1 cellular context compared by ENCODE assay signal in the genomic region with DNA sequence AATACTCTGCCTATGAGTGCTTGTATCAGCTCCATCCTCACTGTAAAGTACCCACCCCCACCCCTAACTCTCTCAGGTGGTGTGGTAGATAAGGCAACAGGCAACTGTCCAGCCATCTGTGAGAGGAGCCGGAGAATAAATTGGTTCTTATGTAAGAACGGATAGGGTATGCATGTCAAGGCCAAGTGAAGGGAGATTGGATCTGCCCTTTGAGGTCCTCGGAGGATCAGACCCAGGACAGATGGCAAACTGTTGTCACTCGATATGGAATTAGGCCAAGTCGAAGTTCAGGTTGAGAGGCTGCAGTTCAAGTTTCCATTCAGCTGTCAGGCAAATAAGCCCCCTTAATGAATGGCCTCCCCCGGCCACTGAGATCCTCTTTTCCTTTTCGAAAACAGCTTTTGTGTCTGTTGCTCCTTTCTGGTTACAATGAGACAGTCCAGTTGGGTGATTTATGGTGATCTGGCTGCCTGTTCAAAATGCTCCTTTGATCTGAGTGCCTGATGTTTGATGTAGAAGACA.
A peak's percentile ranks its signal among the peaks of the same experiment; 100 is the strongest.
TF ChIP-seq lines count a peak whose summit lies in the region.

No MANE protein-coding gene starts in this region.

TF ChIP-seq in K562, 482 proteins besides CTCF, POLR2A, EP300 and RAD21 (continued from another document and continues in another):
- TF ChIP-seq, protein P1, sequence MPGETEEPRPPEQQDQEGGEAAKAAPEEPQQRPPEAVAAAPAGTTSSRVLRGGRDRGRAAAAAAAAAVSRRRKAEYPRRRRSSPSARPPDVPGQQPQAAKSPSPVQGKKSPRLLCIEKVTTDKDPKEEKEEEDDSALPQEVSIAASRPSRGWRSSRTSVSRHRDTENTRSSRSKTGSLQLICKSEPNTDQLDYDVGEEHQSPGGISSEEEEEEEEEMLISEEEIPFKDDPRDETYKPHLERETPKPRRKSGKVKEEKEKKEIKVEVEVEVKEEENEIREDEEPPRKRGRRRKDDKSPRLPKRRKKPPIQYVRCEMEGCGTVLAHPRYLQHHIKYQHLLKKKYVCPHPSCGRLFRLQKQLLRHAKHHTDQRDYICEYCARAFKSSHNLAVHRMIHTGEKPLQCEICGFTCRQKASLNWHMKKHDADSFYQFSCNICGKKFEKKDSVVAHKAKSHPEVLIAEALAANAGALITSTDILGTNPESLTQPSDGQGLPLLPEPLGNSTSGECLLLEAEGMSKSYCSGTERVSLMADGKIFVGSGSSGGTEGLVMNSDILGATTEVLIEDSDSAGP (CRISPR knock-in tag; IDR thresholded peaks at IDR 0.05): no peak
- TF ChIP-seq, protein P2, sequence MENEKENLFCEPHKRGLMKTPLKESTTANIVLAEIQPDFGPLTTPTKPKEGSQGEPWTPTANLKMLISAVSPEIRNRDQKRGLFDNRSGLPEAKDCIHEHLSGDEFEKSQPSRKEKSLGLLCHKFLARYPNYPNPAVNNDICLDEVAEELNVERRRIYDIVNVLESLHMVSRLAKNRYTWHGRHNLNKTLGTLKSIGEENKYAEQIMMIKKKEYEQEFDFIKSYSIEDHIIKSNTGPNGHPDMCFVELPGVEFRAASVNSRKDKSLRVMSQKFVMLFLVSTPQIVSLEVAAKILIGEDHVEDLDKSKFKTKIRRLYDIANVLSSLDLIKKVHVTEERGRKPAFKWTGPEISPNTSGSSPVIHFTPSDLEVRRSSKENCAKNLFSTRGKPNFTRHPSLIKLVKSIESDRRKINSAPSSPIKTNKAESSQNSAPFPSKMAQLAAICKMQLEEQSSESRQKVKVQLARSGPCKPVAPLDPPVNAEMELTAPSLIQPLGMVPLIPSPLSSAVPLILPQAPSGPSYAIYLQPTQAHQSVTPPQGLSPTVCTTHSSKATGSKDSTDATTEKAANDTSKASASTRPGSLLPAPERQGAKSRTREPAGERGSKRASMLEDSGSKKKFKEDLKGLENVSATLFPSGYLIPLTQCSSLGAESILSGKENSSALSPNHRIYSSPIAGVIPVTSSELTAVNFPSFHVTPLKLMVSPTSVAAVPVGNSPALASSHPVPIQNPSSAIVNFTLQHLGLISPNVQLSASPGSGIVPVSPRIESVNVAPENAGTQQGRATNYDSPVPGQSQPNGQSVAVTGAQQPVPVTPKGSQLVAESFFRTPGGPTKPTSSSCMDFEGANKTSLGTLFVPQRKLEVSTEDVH (IDR thresholded peaks at IDR 0.05; ENCODE audit: low read depth, partially characterized antibody): peak; percentile 31
- no peak for TF ChIP-seq POLR2H (tag; IDR thresholded peaks at IDR 0.05; ENCODE audit: low read depth)
- TF ChIP-seq PHTF2 (CRISPR knock-in tag; IDR thresholded peaks at IDR 0.05): no peak
- peak; percentile 53; the same call in 1 of the 2 replicates for TF ChIP-seq ZNF263 (CRISPR knock-in tag; IDR thresholded peaks at IDR 0.05; ENCODE audit: borderline replicate concordance)
- TF ChIP-seq, protein P3, sequence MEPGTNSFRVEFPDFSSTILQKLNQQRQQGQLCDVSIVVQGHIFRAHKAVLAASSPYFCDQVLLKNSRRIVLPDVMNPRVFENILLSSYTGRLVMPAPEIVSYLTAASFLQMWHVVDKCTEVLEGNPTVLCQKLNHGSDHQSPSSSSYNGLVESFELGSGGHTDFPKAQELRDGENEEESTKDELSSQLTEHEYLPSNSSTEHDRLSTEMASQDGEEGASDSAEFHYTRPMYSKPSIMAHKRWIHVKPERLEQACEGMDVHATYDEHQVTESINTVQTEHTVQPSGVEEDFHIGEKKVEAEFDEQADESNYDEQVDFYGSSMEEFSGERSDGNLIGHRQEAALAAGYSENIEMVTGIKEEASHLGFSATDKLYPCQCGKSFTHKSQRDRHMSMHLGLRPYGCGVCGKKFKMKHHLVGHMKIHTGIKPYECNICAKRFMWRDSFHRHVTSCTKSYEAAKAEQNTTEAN (CRISPR knock-in tag; IDR thresholded peaks at IDR 0.05): no peak
- peak; percentile 96 for TF ChIP-seq ELF4 (CRISPR knock-in tag; IDR thresholded peaks at IDR 0.05)
- TF ChIP-seq TAL1 (IDR thresholded peaks at IDR 0.05): peak; percentile 99
- no peak for TF ChIP-seq SAP30 (IDR thresholded peaks at IDR 0.05; ENCODE audit: borderline replicate concordance, insufficient read depth, low read depth, low read length, poor library complexity, severe bottlenecking)
- no peak for TF ChIP-seq POLR2AphosphoS2 (IDR thresholded peaks at IDR 0.05; ENCODE audit: low read length)
- no peak for TF ChIP-seq ZNF583 (CRISPR knock-in tag; IDR thresholded peaks at IDR 0.05)
- peak; percentile 54 for TF ChIP-seq EGR1 (conservative IDR thresholded peaks at IDR 0.05)
- peak; percentile 55; the same call in 1 of the 2 replicates for TF ChIP-seq SP1 (CRISPR knock-in tag; IDR thresholded peaks at IDR 0.05)
- peak; percentile 98 for TF ChIP-seq NBN (IDR thresholded peaks at IDR 0.05; ENCODE audit: low read depth)
- TF ChIP-seq ZKSCAN8 (CRISPR knock-in tag; IDR thresholded peaks at IDR 0.05): peak; percentile 88
- peak; percentile 99 for TF ChIP-seq TEAD4 (IDR thresholded peaks at IDR 0.05; ENCODE audit: low read length)
- no peak for TF ChIP-seq TEAD4 (CRISPR knock-in tag; IDR thresholded peaks at IDR 0.05; ENCODE audit: borderline replicate concordance)
- TF ChIP-seq ATF1 (CRISPR knock-in tag; IDR thresholded peaks at IDR 0.05): no peak
- TF ChIP-seq ATF1 (tag; IDR thresholded peaks at IDR 0.05): peak; percentile 68
- TF ChIP-seq TCF7 (IDR thresholded peaks at IDR 0.05; ENCODE audit: borderline replicate concordance): peak; percentile 80
- no peak for TF ChIP-seq ZNF140 (CRISPR knock-in tag; IDR thresholded peaks at IDR 0.05)
- TF ChIP-seq, protein P4, sequence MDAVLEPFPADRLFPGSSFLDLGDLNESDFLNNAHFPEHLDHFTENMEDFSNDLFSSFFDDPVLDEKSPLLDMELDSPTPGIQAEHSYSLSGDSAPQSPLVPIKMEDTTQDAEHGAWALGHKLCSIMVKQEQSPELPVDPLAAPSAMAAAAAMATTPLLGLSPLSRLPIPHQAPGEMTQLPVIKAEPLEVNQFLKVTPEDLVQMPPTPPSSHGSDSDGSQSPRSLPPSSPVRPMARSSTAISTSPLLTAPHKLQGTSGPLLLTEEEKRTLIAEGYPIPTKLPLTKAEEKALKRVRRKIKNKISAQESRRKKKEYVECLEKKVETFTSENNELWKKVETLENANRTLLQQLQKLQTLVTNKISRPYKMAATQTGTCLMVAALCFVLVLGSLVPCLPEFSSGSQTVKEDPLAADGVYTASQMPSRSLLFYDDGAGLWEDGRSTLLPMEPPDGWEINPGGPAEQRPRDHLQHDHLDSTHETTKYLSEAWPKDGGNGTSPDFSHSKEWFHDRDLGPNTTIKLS (IDR thresholded peaks at IDR 0.05; ENCODE audit: borderline replicate concordance, low read depth): no peak; the same call in 1 of the 2 replicates
- TF ChIP-seq ZNF384 (IDR thresholded peaks at IDR 0.05; ENCODE audit: low read depth, low read length): 0 out of 2 replicates have a peak, but pooled peaks have one; percentile 13
- TF ChIP-seq, protein P5, sequence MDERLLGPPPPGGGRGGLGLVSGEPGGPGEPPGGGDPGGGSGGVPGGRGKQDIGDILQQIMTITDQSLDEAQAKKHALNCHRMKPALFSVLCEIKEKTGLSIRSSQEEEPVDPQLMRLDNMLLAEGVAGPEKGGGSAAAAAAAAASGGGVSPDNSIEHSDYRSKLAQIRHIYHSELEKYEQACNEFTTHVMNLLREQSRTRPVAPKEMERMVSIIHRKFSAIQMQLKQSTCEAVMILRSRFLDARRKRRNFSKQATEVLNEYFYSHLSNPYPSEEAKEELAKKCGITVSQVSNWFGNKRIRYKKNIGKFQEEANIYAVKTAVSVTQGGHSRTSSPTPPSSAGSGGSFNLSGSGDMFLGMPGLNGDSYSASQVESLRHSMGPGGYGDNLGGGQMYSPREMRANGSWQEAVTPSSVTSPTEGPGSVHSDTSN (CRISPR knock-in tag; IDR thresholded peaks at IDR 0.05; ENCODE audit: low read depth): peak; percentile 50; the same call in 1 of the 2 replicates
- TF ChIP-seq, protein P5 (tag; conservative IDR thresholded peaks at IDR 0.05; ENCODE audit: low read depth): peak; percentile 96
- no peak for TF ChIP-seq RBM22 (IDR thresholded peaks at IDR 0.05; ENCODE audit: low read depth, low read length, poor library complexity, severe bottlenecking)
- TF ChIP-seq MTA2 (IDR thresholded peaks at IDR 0.05; ENCODE audit: low read depth): peak; percentile 98
- TF ChIP-seq, protein P6, sequence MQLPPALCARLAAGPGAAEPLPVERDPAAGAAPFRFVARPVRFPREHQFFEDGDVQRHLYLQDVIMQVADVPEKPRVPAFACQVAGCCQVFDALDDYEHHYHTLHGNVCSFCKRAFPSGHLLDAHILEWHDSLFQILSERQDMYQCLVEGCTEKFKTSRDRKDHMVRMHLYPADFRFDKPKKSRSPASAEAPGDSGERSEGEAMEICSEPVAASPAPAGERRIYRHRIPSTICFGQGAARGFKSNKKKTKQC (CRISPR knock-in tag; IDR thresholded peaks at IDR 0.05): no peak
- TF ChIP-seq, protein P7, sequence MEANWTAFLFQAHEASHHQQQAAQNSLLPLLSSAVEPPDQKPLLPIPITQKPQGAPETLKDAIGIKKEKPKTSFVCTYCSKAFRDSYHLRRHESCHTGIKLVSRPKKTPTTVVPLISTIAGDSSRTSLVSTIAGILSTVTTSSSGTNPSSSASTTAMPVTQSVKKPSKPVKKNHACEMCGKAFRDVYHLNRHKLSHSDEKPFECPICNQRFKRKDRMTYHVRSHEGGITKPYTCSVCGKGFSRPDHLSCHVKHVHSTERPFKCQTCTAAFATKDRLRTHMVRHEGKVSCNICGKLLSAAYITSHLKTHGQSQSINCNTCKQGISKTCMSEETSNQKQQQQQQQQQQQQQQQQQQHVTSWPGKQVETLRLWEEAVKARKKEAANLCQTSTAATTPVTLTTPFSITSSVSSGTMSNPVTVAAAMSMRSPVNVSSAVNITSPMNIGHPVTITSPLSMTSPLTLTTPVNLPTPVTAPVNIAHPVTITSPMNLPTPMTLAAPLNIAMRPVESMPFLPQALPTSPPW (CRISPR knock-in tag; IDR thresholded peaks at IDR 0.05): peak; percentile 87
- 0 out of 4 replicates have a peak, but pooled peaks of 1 of the 2 experiments have one; percentile 11 for TF ChIP-seq FOXA3 (CRISPR knock-in tag; conservative IDR thresholded peaks at IDR 0.05 in 1 of 2, IDR thresholded peaks at IDR 0.05 in 1 of 2)
- no peak for TF ChIP-seq CREBBP (IDR thresholded peaks at IDR 0.05; ENCODE audit: low read depth, low read length)
- no peak for TF ChIP-seq RBM17 (IDR thresholded peaks at IDR 0.05; ENCODE audit: borderline replicate concordance, low read depth, low read length)
- TF ChIP-seq PHF8 (IDR thresholded peaks at IDR 0.05; ENCODE audit: borderline replicate concordance, low read length): no peak
- no peak for TF ChIP-seq DNMT1 (IDR thresholded peaks at IDR 0.05)
- no peak for TF ChIP-seq ZNF253 (CRISPR knock-in tag; conservative IDR thresholded peaks at IDR 0.05)
- TF ChIP-seq SRSF7 (optimal IDR thresholded peaks at IDR 0.05; ENCODE audit: low read depth, low read length): no peak
- no peak for TF ChIP-seq ZC3H4 (CRISPR knock-in tag; IDR thresholded peaks at IDR 0.05; ENCODE audit: borderline replicate concordance)
- peak; percentile 98 for TF ChIP-seq DPF2 (IDR thresholded peaks at IDR 0.05)
- no peak for TF ChIP-seq MEF2A (IDR thresholded peaks at IDR 0.05; ENCODE audit: control insufficient read depth, low read depth, low read length)
- TF ChIP-seq, protein P8, sequence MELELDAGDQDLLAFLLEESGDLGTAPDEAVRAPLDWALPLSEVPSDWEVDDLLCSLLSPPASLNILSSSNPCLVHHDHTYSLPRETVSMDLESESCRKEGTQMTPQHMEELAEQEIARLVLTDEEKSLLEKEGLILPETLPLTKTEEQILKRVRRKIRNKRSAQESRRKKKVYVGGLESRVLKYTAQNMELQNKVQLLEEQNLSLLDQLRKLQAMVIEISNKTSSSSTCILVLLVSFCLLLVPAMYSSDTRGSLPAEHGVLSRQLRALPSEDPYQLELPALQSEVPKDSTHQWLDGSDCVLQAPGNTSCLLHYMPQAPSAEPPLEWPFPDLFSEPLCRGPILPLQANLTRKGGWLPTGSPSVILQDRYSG (tag; conservative IDR thresholded peaks at IDR 0.05; ENCODE audit: low read depth): peak; percentile 78
- no peak for TF ChIP-seq ZSCAN29 (IDR thresholded peaks at IDR 0.05)
- TF ChIP-seq PRMT5 (CRISPR knock-in tag; IDR thresholded peaks at IDR 0.05): no peak
- TF ChIP-seq PURB (CRISPR knock-in tag; IDR thresholded peaks at IDR 0.05; ENCODE audit: low read depth): no peak
- peak; percentile 99 for TF ChIP-seq CBFA2T2 (conservative IDR thresholded peaks at IDR 0.05)
- no peak for TF ChIP-seq FOXJ3 (CRISPR knock-in tag; IDR thresholded peaks at IDR 0.05)
- peak; percentile 52; the same call in 1 of the 2 replicates for TF ChIP-seq ETV1 (tag; conservative IDR thresholded peaks at IDR 0.05; ENCODE audit: low read depth)
- TF ChIP-seq ZNF121 (CRISPR knock-in tag; conservative IDR thresholded peaks at IDR 0.05): no peak
- peak; percentile 86 for TF ChIP-seq ATF7 (IDR thresholded peaks at IDR 0.05)
- peak in 1 of 2 experiments; percentile 61; a peak in 1 of 4 replicates for TF ChIP-seq ETV6 (IDR thresholded peaks at IDR 0.05; ENCODE audit: borderline replicate concordance in 1 of 2, low read depth in 2 of 2, low read length in 1 of 2)
- no peak for TF ChIP-seq ETV6 (CRISPR knock-in tag; IDR thresholded peaks at IDR 0.05; ENCODE audit: borderline replicate concordance)
- no peak for TF ChIP-seq CBFB (CRISPR knock-in tag; IDR thresholded peaks at IDR 0.05)
